Comparison of ENCODE assay signal across 1 cellular context in genomic region chr17:1460233-1460632, GRCh38.
A peak's percentile ranks its signal among the peaks of the same experiment; 100 is the strongest.
TF ChIP-seq lines count a peak whose summit lies in the region.

No MANE protein-coding gene starts in this region.

TF ChIP-seq in HCT116, 20 proteins besides CTCF, POLR2A, EP300 and RAD21:
- TF ChIP-seq EGR1 (IDR thresholded peaks at IDR 0.05; ENCODE audit: low read depth) (no peak), POLR2AphosphoS5 (IDR thresholded peaks at IDR 0.05; ENCODE audit: low read depth, low read length) (peak; percentile 48; the same call in 1 of the 2 replicates), EZH2phosphoT487 (IDR thresholded peaks at IDR 0.05; ENCODE audit: borderline replicate concordance) (no peak), JUND (IDR thresholded peaks at IDR 0.05) (peak; percentile 61), FOSL1 (IDR thresholded peaks at IDR 0.05; ENCODE audit: low read depth) (peak; percentile 59; the same call in 1 of the 2 replicates)
